10 cellular contexts compared by ENCODE assay signal in the genomic region with DNA sequence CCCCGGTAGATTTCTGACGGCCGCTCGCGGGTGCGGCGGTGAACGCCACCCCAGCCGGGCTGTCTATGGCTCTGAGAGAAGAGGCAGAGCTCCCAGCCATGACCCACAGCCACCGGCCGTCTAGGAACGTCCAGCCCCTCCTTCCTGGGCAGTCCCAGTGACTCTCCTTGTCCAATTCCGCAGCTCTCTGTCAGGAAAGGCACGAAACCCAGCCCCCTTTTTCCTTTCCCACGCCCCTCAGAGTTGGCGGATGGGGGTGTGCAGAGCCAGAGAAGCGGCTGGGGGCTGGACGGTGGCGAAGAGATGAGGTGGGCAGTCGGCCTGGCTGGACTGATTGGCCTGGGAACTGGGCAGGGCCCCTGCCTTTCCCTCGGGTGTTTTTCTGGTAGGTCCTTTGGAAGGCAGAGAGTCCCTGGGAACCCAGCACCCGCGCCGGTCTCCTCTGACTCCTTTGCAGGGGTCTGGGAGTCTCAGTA. TPM values are rescaled to one million over a fixed set of nuclear protein-coding genes. Genes with fewer than 3 reads are reported as not detected.
DNase-seq lines count a peak whose midpoint lies in the region; ATAC-seq and TF ChIP-seq lines count a peak whose summit lies in the region.
"Had no signal": no experiment of that assay in that cellular context is flagged by ENCODE, and none has a peak within 500 bp of the region (broad histone marks: within the 10 kb centered on the region; RNA-seq: fewer than 3 reads in every experiment).

No MANE protein-coding gene starts in this region.

- no peak for TF ChIP-seq POLR2A in spleen (IDR thresholded peaks at IDR 0.05)

- H3K36me3 ChIP-seq in H7 (replicated peaks; ENCODE audit: control insufficient read depth, insufficient read depth, low read length), result no peaks in the 10 kb centered on the region
- no peaks in the 10 kb centered on the region for H3K36me3 ChIP-seq in SK-N-SH (replicated peaks in 1 of 2; ENCODE audit: control insufficient read depth in 1 of 2, insufficient read depth in 2 of 2, low read length in 1 of 2)
- no peaks in the 10 kb centered on the region for H3K36me3 ChIP-seq in spleen

- no peak overlapping the region for H3K27ac ChIP-seq in SK-N-SH (ENCODE audit: low read depth in 2 of 2, low read length in 1 of 2)
- no peak overlapping the region for H3K27ac ChIP-seq in spleen

- H3K4me2 ChIP-seq in SK-N-SH, result peak overlapping the region; percentile 71

- peaks cover 0 to 37% of the 10 kb centered on the region in 2 experiments; a peak in 1 of 4 replicates for H3K4me1 ChIP-seq in SK-N-SH (ENCODE audit: control insufficient read depth in 1 of 2, insufficient read depth in 2 of 2, low read depth in 1 of 2, low read length in 1 of 2)
- H3K4me1 ChIP-seq in spleen, result peaks cover 5 to 26% (median 18%) of the 10 kb centered on the region in 6 donors

- CTCF ChIA-PET in SK-N-SH (lab: Yijun Ruan, JAX), result interaction anchor here (0.9 to 1.5 kb wide), 7 partner anchors 20 to 172 kb away, joined by 3 to 6 read pairs (median 3); no protein-coding TSS in a partner anchor

- peaks cover 7% of the 10 kb centered on the region for H3F3A ChIP-seq in SK-N-SH (replicated peaks; ENCODE audit: insufficient read depth)

- ATAC-seq in HG02840 (IDR thresholded peaks at IDR 0.05; ENCODE audit: low FRiP score, unreplicated experiment), result no peak

- TF ChIP-seq CTCF in SK-N-SH (IDR thresholded peaks at IDR 0.05) (no peak), spleen (IDR thresholded peaks at IDR 0.05 in 8 of 11, conservative IDR thresholded peaks at IDR 0.05 in 3 of 11) (no peak)

- intact Hi-C loops in spleen (cut with DNase I; ENCODE audit: low total_unique reads) (no loop called here), posterior vena cava (cut with DNase I) (no loop called here)

- WGBS in SK-N-SH (ENCODE audit: low lambda C conversion rate), result 78% methylated on average over 15 of the region's 24 CpGs
- WGBS in spleen, 5 donors, result 19 to 49% (median 22%) methylated on average over 11 to 24 of the region's 24 CpGs

- peaks cover 7% of the 10 kb centered on the region; the same call in 1 of the 2 replicates for H4K20me1 ChIP-seq in SK-N-SH (ENCODE audit: insufficient read depth)

- no peaks in the 10 kb centered on the region for H3K9me2 ChIP-seq in SK-N-SH

- no peak overlapping the region for H2AFZ ChIP-seq in SK-N-SH (ENCODE audit: low read depth)

- H3K9me3 ChIP-seq in SK-N-SH (no peaks in the 10 kb centered on the region), spleen (no peaks in the 10 kb centered on the region)

- H3K4me3 ChIP-seq in H7 (ENCODE audit: insufficient read depth, low read depth, low read length), result peak overlapping the region; percentile 33; the same call in 1 of the 2 replicates
- H3K4me3 ChIP-seq in SK-N-SH (ENCODE audit: low read depth in 2 of 2, low read length in 1 of 2), result peak overlapping the region; percentile 54 to 56; a peak in 3 of 4 replicates
- H3K4me3 ChIP-seq in spleen, result peak overlapping the region in 7 of 8 donors; percentile 12 to 76 (median 49)

- H3K27me3 ChIP-seq in H7 (ENCODE audit: control insufficient read depth, insufficient read depth, low read length) (peaks cover 88% of the 10 kb centered on the region), SK-N-SH (ENCODE audit: insufficient read depth) (no peaks in the 10 kb centered on the region), spleen (replicated peaks in 1 of 7) (peaks cover 0 to 91% (median 35%) of the 10 kb centered on the region in 7 donors)

- DNase-seq in H7 (peak; percentile 88), SK-N-SH (peak; percentile 73), iPS-NIHi11 (ENCODE audit: low spot score) (peak; percentile 33), spleen (peak; percentile 47), epidermal melanocyte (ENCODE audit: insufficient read length, low spot score) (no peak), posterior vena cava (ENCODE audit: low spot score) (no peak)
- DNase-seq: DMS79 treated with DMSO at 0.1 percent for 48 hours, GOT3, NCI-H187 treated with DMSO at 0.1 percent for 48 hours had no signal

- no peak for TF ChIP-seq RAD21 in SK-N-SH (IDR thresholded peaks at IDR 0.05; ENCODE audit: low read length)

- POLR2A ChIA-PET in SK-N-SH (lab: Yijun Ruan, JAX), result interaction anchor here (1.5 kb wide), 1 partner anchor 224 kb away, joined by 3 read pairs; no protein-coding TSS in a partner anchor

- H3K79me2 ChIP-seq in SK-N-SH (ENCODE audit: insufficient read depth), result no peaks in the 10 kb centered on the region; the same call in 1 of the 2 replicates

- no peak overlapping the region for H3K9ac ChIP-seq in SK-N-SH

- TF ChIP-seq EP300 in SK-N-SH (IDR thresholded peaks at IDR 0.05; ENCODE audit: borderline replicate concordance in 1 of 2, low read depth in 1 of 2, low read length in 1 of 2), result no peak

TF ChIP-seq in SK-N-SH, 30 proteins besides CTCF, POLR2A, EP300 and RAD21 (continues in another document):
- TF ChIP-seq FOSL2 (IDR thresholded peaks at IDR 0.05; ENCODE audit: borderline replicate concordance, low read depth) (no peak), EZH2phosphoT487 (IDR thresholded peaks at IDR 0.05; ENCODE audit: borderline replicate concordance, low read depth) (no peak), MEF2A (IDR thresholded peaks at IDR 0.05; ENCODE audit: borderline replicate concordance, low read depth) (no peak), RCOR1 (IDR thresholded peaks at IDR 0.05; ENCODE audit: low read length) (no peak), ELF1 (IDR thresholded peaks at IDR 0.05) (no peak), PBX3 (IDR thresholded peaks at IDR 0.05) (no peak), JUND (IDR thresholded peaks at IDR 0.05) (no peak), GABPA (IDR thresholded peaks at IDR 0.05; ENCODE audit: low read depth) (no peak), RXRA (IDR thresholded peaks at IDR 0.05; ENCODE audit: borderline replicate concordance, low read depth) (no peak), POLR2AphosphoS5 (IDR thresholded peaks at IDR 0.05; ENCODE audit: low read depth, low read length) (no peak), NRF1 (IDR thresholded peaks at IDR 0.05; ENCODE audit: low read depth, low read length) (no peak), TAF1 (IDR thresholded peaks at IDR 0.05; ENCODE audit: borderline replicate concordance, low read depth, low read length) (no peak), YY1 (IDR thresholded peaks at IDR 0.05; ENCODE audit: low read depth) (no peak)
- TF ChIP-seq, protein P1, sequence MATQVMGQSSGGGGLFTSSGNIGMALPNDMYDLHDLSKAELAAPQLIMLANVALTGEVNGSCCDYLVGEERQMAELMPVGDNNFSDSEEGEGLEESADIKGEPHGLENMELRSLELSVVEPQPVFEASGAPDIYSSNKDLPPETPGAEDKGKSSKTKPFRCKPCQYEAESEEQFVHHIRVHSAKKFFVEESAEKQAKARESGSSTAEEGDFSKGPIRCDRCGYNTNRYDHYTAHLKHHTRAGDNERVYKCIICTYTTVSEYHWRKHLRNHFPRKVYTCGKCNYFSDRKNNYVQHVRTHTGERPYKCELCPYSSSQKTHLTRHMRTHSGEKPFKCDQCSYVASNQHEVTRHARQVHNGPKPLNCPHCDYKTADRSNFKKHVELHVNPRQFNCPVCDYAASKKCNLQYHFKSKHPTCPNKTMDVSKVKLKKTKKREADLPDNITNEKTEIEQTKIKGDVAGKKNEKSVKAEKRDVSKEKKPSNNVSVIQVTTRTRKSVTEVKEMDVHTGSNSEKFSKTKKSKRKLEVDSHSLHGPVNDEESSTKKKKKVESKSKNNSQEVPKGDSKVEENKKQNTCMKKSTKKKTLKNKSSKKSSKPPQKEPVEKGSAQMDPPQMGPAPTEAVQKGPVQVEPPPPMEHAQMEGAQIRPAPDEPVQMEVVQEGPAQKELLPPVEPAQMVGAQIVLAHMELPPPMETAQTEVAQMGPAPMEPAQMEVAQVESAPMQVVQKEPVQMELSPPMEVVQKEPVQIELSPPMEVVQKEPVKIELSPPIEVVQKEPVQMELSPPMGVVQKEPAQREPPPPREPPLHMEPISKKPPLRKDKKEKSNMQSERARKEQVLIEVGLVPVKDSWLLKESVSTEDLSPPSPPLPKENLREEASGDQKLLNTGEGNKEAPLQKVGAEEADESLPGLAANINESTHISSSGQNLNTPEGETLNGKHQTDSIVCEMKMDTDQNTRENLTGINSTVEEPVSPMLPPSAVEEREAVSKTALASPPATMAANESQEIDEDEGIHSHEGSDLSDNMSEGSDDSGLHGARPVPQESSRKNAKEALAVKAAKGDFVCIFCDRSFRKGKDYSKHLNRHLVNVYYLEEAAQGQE (IDR thresholded peaks at IDR 0.05; ENCODE audit: low read depth, low read length), result no peak

RNA-seq across cellular contexts. Expression of gene EBF4, which starts 1.5 kb away (rescaled TPM):
- 1.1 and 2.6 TPM in 2 replicates for total RNA-seq in H7 (2014; rRNA removed; shearing (Covaris generic))
- polyA plus RNA-seq in SK-N-SH (2012; rRNA removed) (15.9 and 20.6 TPM in 2 replicates), spleen (1 to 10 TPM; 2.5 to 4.8 (median 4.8) TPM)
- 8.4 and 13.2 TPM in 2 replicates for polyA plus RNA-seq in SK-N-SH (2012; cell fraction: cytosol; rRNA removed)
- 103 and 177 TPM in 2 replicates for polyA plus RNA-seq in SK-N-SH (2012; cell fraction: nucleus; rRNA removed)
- total RNA-seq in spleen (10 to 100 TPM in 2 of 7 donors, 1 to 10 TPM in 5; 3.9 to 19.2 (median 6.9) TPM), posterior vena cava (10 to 100 TPM; 11.1 to 17.4 TPM)

RNA-seq across cellular contexts. Expression of gene IDH3B, which starts 30.0 kb away (rescaled TPM):
- 174 and 183 TPM in 2 replicates for total RNA-seq in H7 (2014; rRNA removed; shearing (Covaris generic))
- polyA plus RNA-seq in SK-N-SH (2012; rRNA removed) (233 and 268 TPM in 2 replicates), spleen (10 to 100 TPM; 59.4 to 87.8 (median 78.1) TPM)
- 158 and 196 TPM in 2 replicates for polyA plus RNA-seq in SK-N-SH (2012; cell fraction: cytosol; rRNA removed)
- polyA plus RNA-seq in SK-N-SH (2012; cell fraction: nucleus; rRNA removed), result 526 and 663 TPM in 2 replicates
- total RNA-seq in spleen (100 to 1,000 TPM in 3 of 7 donors, 10 to 100 TPM in 4; 72.7 to 105 (median 85.0) TPM), posterior vena cava (10 to 100 TPM; 47.3 to 48.3 TPM)

RNA-seq across cellular contexts. Expression of gene NOP56, which starts 41.6 kb away (rescaled TPM):
- total RNA-seq in H7 (2014; rRNA removed; shearing (Covaris generic)), result 334 and 392 TPM in 2 replicates
- polyA plus RNA-seq in SK-N-SH (2012; rRNA removed) (158 and 218 TPM in 2 replicates), spleen (100 to 1,000 TPM; 151 to 208 (median 182) TPM)
- 111 and 114 TPM in 2 replicates for polyA plus RNA-seq in SK-N-SH (2012; cell fraction: cytosol; rRNA removed)
- 520 and 629 TPM in 2 replicates for polyA plus RNA-seq in SK-N-SH (2012; cell fraction: nucleus; rRNA removed)
- total RNA-seq in spleen (100 to 1,000 TPM in 6 of 7 donors, 10 to 100 TPM in 1; 82.1 to 183 (median 127) TPM), posterior vena cava (10 to 100 TPM; 78.7 to 79.7 TPM)

Comparison
In these comparisons a context has a peak if more than half of its experiments do, and no peak if none do; other contexts are left out.
1. DNase-seq: peak in H7 (single experiment), SK-N-SH (single experiment), iPS-NIHi11 (single experiment) and spleen (single experiment); none in epidermal melanocyte (single experiment) and posterior vena cava (single experiment).
2. Peak in every context shown above with its lines, with median percentiles within 50 percentile points of each other: H3K4me3 ChIP-seq.